Comparison of ENCODE assay signal across 20 cellular contexts in genomic region chr2:96687266-96687665, GRCh38. TPM values are rescaled to one million over a fixed set of nuclear protein-coding genes. Genes with fewer than 3 reads are reported as not detected.
"Had no signal": no experiment of that assay in that cellular context is flagged by ENCODE, and none has a peak within 500 bp of the region (broad histone marks: within the 10 kb centered on the region; RNA-seq: fewer than 3 reads in every experiment).

No MANE protein-coding gene starts in this region.

- H3K4me3 Mint-ChIP-seq: activated CD4-positive, alpha-beta memory T cell treated with anti-CD3 and anti-CD28 coated beads for 36 hours; activated CD8-positive, alpha-beta memory T cell treated with anti-CD3 and anti-CD28 coated beads, Interleukin-2, amount 10 ng/mL, durations not matched to agents 7 days and 5 days had no signal

- H3K4me1 Mint-ChIP-seq: activated CD8-positive, alpha-beta memory T cell treated with anti-CD3 and anti-CD28 coated beads, Interleukin-2, amount 10 ng/mL, durations not matched to agents 7 days and 5 days had no signal

- DNase-seq: activated CD4-positive, alpha-beta memory T cell treated with anti-CD3 and anti-CD28 coated beads for 36 hours; activated CD4-positive, alpha-beta T cell treated with anti-CD3 and anti-CD28 coated beads for 1 hour; activated CD8-positive, alpha-beta memory T cell treated with anti-CD3 and anti-CD28 coated beads, Interleukin-2, amount 10 ng/mL, durations not matched to agents 7 days and 5 days; activated effector memory CD4-positive, alpha-beta T cell treated with Interleukin-2 at 50 U/mL for 16 hours; activated T-cell treated with anti-CD3 and anti-CD28 coated beads, Interleukin-2, amount 50 U/mL, for 1 hour; erythroblast; heart right ventricle; left lung; mammary epithelial cell; stimulated activated CD4-positive, alpha-beta T cell treated with anti-CD3 and anti-CD28 coated beads, Interleukin-4, amount 100 ng/mL, for 4 hours; stimulated activated CD8-positive, alpha-beta memory T cell treated with anti-CD3 and anti-CD28 coated beads, Interleukin-4, amount 100 ng/mL, for 48 hours; stimulated activated naive CD4-positive, alpha-beta T cell treated with Interleukin-2 at 50 U/mL for 16 hours; T1000 had no signal

- H3K36me3 ChIP-seq: cardiac muscle cell, gastroesophageal sphincter, heart right ventricle, left lung, tibial nerve had no signal

- H3K27me3 Mint-ChIP-seq: activated CD8-positive, alpha-beta memory T cell treated with anti-CD3 and anti-CD28 coated beads, Interleukin-2, amount 10 ng/mL, durations not matched to agents 7 days and 5 days had no signal

- ATAC-seq: activated CD8-positive, alpha-beta memory T cell treated with anti-CD3 and anti-CD28 coated beads, Interleukin-2, amount 10 ng/mL, durations not matched to agents 7 days and 5 days; activated naive CD4-positive, alpha-beta T cell treated with anti-CD3 and anti-CD28 coated beads, Interleukin-2, amount 50 U/mL, for 72 hours; gastroesophageal sphincter; heart right ventricle; left lung had no signal

- H3K9me3 ChIP-seq: gastroesophageal sphincter, heart right ventricle, left lung, tibial nerve had no signal

- H3K36me3 Mint-ChIP-seq: activated CD4-positive, alpha-beta memory T cell treated with anti-CD3 and anti-CD28 coated beads for 36 hours; activated CD8-positive, alpha-beta memory T cell treated with anti-CD3 and anti-CD28 coated beads, Interleukin-2, amount 10 ng/mL, durations not matched to agents 7 days and 5 days; activated naive CD4-positive, alpha-beta T cell treated with anti-CD3 and anti-CD28 coated beads, Interleukin-2, amount 50 U/mL, for 72 hours had no signal

- H3K4me3 ChIP-seq: cardiac muscle cell, dorsolateral prefrontal cortex, gastroesophageal sphincter, heart right ventricle, left lung, skin epidermis, tibial nerve had no signal

- H3K27ac ChIP-seq: cardiac muscle cell, dorsolateral prefrontal cortex, gastroesophageal sphincter, heart right ventricle, left lung, parathyroid adenoma, skin epidermis, tibial nerve had no signal

- H3K27ac Mint-ChIP-seq: activated CD4-positive, alpha-beta memory T cell treated with anti-CD3 and anti-CD28 coated beads for 36 hours; activated CD8-positive, alpha-beta memory T cell treated with anti-CD3 and anti-CD28 coated beads, Interleukin-2, amount 10 ng/mL, durations not matched to agents 7 days and 5 days; activated naive CD4-positive, alpha-beta T cell treated with anti-CD3 and anti-CD28 coated beads, Interleukin-2, amount 50 U/mL, for 72 hours had no signal

- H3K27me3 ChIP-seq: cardiac muscle cell, left lung had no signal

- H3K9me3 Mint-ChIP-seq: activated CD4-positive, alpha-beta memory T cell treated with anti-CD3 and anti-CD28 coated beads for 36 hours; activated naive CD4-positive, alpha-beta T cell treated with anti-CD3 and anti-CD28 coated beads, Interleukin-2, amount 50 U/mL, for 72 hours had no signal

- H3K4me1 ChIP-seq: parathyroid adenoma had no signal

RNA-seq across cellular contexts. Expression of gene FER1L5, which starts 44.7 kb away (rescaled TPM):
- total RNA-seq: activated CD4-positive, alpha-beta memory T cell treated with anti-CD3 and anti-CD28 coated beads for 36 hours; activated CD8-positive, alpha-beta memory T cell treated with anti-CD3 and anti-CD28 coated beads, Interleukin-2, amount 10 ng/mL, durations not matched to agents 7 days and 5 days; activated naive CD4-positive, alpha-beta T cell treated with anti-CD3 and anti-CD28 coated beads, Interleukin-2, amount 50 U/mL, for 72 hours; gastroesophageal sphincter had no signal
